In genomic region chr19:38834104-38834490, GRCh38 we compare ENCODE assay signal across 1 cellular context.
TF ChIP-seq lines count a peak whose summit lies in the region.

No MANE protein-coding gene starts in this region.

TF ChIP-seq in WTC11, 78 proteins besides CTCF, POLR2A, EP300 and RAD21 (continued from another document):
- no peak for TF ChIP-seq ARID4B (CRISPR knock-in tag; IDR thresholded peaks at IDR 0.05; ENCODE audit: borderline replicate concordance)
- no peak for TF ChIP-seq SMAD4 (CRISPR knock-in tag; IDR thresholded peaks at IDR 0.05)
- no peak for TF ChIP-seq PRDM15 (CRISPR knock-in tag; IDR thresholded peaks at IDR 0.05)
- no peak for TF ChIP-seq ERG (CRISPR knock-in tag; IDR thresholded peaks at IDR 0.05)
- TF ChIP-seq ZMAT4 (CRISPR knock-in tag; IDR thresholded peaks at IDR 0.05): no peak
- TF ChIP-seq ZNF416 (CRISPR knock-in tag; IDR thresholded peaks at IDR 0.05): no peak
- TF ChIP-seq E2F1 (CRISPR knock-in tag; IDR thresholded peaks at IDR 0.05): no peak
- no peak for TF ChIP-seq ZNF138 (CRISPR knock-in tag; conservative IDR thresholded peaks at IDR 0.05)
- no peak for TF ChIP-seq OVOL2 (CRISPR knock-in tag; IDR thresholded peaks at IDR 0.05; ENCODE audit: borderline replicate concordance)
- TF ChIP-seq NFYB (CRISPR knock-in tag; conservative IDR thresholded peaks at IDR 0.05; ENCODE audit: low read depth): no peak
